1 cellular context compared by ENCODE assay signal in the genomic region with DNA sequence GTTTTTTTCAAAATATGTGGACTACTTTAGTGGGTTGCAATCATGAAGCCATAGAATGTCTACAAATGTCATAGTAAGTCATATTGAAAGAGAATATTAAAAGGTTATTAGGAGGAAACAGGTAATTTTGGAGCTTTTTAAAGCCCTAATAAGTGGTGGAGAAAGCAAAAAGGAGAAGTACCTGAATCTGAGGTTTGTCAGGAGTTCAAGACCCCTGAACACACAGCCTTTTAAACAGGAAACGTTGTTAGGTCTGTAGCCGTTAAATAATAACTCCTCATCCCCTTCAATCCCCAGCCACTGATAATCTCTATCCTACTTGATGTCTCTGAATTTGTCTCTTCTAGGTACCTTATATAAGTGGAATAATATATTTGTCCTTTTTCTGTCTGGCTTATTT.
TF ChIP-seq lines count a peak whose summit lies in the region.

No MANE protein-coding gene starts in this region.

TF ChIP-seq in GM12878, 131 proteins besides CTCF, POLR2A, EP300 and RAD21:
- TF ChIP-seq TCF3 (IDR thresholded peaks at IDR 0.05; ENCODE audit: borderline replicate concordance, insufficient read depth, low read depth, low read length) (no peak), IKZF2 (IDR thresholded peaks at IDR 0.05) (0 out of 4 replicates have a peak, but pooled peaks of 1 of the 2 experiments have one; percentile 1)
- TF ChIP-seq, protein P1, sequence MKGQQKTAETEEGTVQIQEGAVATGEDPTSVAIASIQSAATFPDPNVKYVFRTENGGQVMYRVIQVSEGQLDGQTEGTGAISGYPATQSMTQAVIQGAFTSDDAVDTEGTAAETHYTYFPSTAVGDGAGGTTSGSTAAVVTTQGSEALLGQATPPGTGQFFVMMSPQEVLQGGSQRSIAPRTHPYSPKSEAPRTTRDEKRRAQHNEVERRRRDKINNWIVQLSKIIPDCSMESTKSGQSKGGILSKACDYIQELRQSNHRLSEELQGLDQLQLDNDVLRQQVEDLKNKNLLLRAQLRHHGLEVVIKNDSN (IDR thresholded peaks at IDR 0.05; ENCODE audit: borderline replicate concordance, extremely low read length, insufficient read depth, low read depth, low read length), result no peak
TF ChIP-seq in GM12878: peak in this region for 1.
